In the genomic region with DNA sequence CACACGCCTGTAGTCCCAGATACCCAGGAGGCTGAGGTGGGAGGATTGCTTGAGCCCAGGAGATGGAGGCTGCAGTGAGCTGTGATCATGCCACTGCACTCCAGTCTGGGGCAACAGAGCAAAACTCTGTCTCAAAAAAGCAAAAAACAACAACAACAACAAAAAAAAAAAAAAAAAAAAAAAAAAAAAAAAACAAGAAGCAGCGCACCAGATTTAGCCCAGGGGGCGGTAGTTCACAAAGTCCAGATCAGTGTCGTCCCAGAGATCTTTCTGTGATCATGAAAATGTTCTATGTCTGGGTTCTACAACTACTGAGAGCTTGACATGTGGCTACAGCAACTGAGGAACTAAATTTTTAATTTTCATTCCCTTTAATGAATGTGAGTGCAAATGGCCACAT, we compare ENCODE assay signal across 10 cellular contexts. TPM values are rescaled to one million over a fixed set of nuclear protein-coding genes. Genes with fewer than 3 reads are reported as not detected.
DNase-seq lines count a peak whose midpoint lies in the region; ATAC-seq, FAIRE-seq and TF ChIP-seq lines count a peak whose summit lies in the region.
"Had no signal": no experiment of that assay in that cellular context is flagged by ENCODE, and none has a peak within 500 bp of the region (broad histone marks: within the 10 kb centered on the region; RNA-seq: fewer than 3 reads in every experiment).

No MANE protein-coding gene starts in this region.

- intact Hi-C loops in CD4-positive, alpha-beta T cell (cut with DNase I, micrococcal nuclease), result no loop called here
- intact Hi-C loops in adrenal gland (cut with DNase I) (no loop called here), colonic mucosa (cut with DNase I) (no loop called here)

- H3K4me1 Mint-ChIP-seq in CD4-positive, alpha-beta T cell (ENCODE audit: low read depth), result no peaks in the 10 kb centered on the region
- peaks cover 11% of the 10 kb centered on the region for H3K4me1 Mint-ChIP-seq in astrocyte (ENCODE audit: low read depth, unreplicated experiment)
- H3K4me1 Mint-ChIP-seq: activated CD4-positive, alpha-beta T cell treated with anti-CD3 and anti-CD28 coated beads, Interleukin-2, amount 10 ng/mL, durations not matched to agents 7 days and 5 days had no signal

- H3K27me3 ChIP-seq in CD4-positive, alpha-beta T cell (ENCODE audit: control insufficient read depth, insufficient read depth, low read length), result no peaks in the 10 kb centered on the region
- H3K27me3 ChIP-seq in astrocyte (ENCODE audit: insufficient read depth, low read length), result no peaks in the 10 kb centered on the region
- H3K27me3 ChIP-seq in adrenal gland, result no peaks in the 10 kb centered on the region
- H3K27me3 ChIP-seq in effector memory CD4-positive, alpha-beta T cell (replicated peaks; ENCODE audit: control insufficient read depth, insufficient read depth, low read length, poor library complexity, severe bottlenecking), result no peaks in the 10 kb centered on the region
- H3K27me3 ChIP-seq in colonic mucosa, result no peaks in the 10 kb centered on the region

- no peaks in the 10 kb centered on the region for H3K9me3 Mint-ChIP-seq in CD4-positive, alpha-beta T cell
- H3K9me3 Mint-ChIP-seq in astrocyte (ENCODE audit: unreplicated experiment), result peaks cover 4% of the 10 kb centered on the region

- H3K4me3 ChIP-seq in astrocyte (ENCODE audit: insufficient read depth, low read depth, low read length), result no peak overlapping the region
- no peak overlapping the region for H3K4me3 ChIP-seq in adrenal gland
- no peak overlapping the region for H3K4me3 ChIP-seq in effector memory CD4-positive, alpha-beta T cell (ENCODE audit: insufficient read depth, low read depth, low read length, poor library complexity, severe bottlenecking)
- no peak overlapping the region for H3K4me3 ChIP-seq in colonic mucosa

- no peak for DNase-seq in CD4-positive, alpha-beta T cell
- DNase-seq in HCEC 1CT (peak; percentile 28), astrocyte (ENCODE audit: low read depth) (no peak), left kidney (ENCODE audit: low read depth, low spot score) (peak; percentile 22), adrenal gland (no peak), colonic mucosa (no peak), NCI-H2196 treated with DMSO at 0.1 percent for 48 hours (lab: John Stamatoyannopoulos, UW; ENCODE audit: unreplicated experiment) (no peak)
- no peak for DNase-seq in effector memory CD4-positive, alpha-beta T cell
- DNase-seq: activated CD4-positive, alpha-beta T cell treated with anti-CD3 and anti-CD28 coated beads, Interleukin-2, amount 10 ng/mL, durations not matched to agents 7 days and 5 days; aorta had no signal

- no peak for TF ChIP-seq POLR2A in adrenal gland (IDR thresholded peaks at IDR 0.05)

- TF ChIP-seq CTCF in CD4-positive, alpha-beta T cell (IDR thresholded peaks at IDR 0.05), result peak; percentile 20
- peak; percentile 11 for TF ChIP-seq CTCF in astrocyte (IDR thresholded peaks at IDR 0.05; ENCODE audit: insufficient read depth, low read depth, low read length)
- peak in 1 of 6 experiments; percentile 9 for TF ChIP-seq CTCF in adrenal gland (IDR thresholded peaks at IDR 0.05)
- TF ChIP-seq CTCF in colonic mucosa (IDR thresholded peaks at IDR 0.05), result no peak

- H3K27ac Mint-ChIP-seq in CD4-positive, alpha-beta T cell, result no peak overlapping the region
- H3K27ac Mint-ChIP-seq in astrocyte (ENCODE audit: unreplicated experiment), result no peak overlapping the region
- H3K27ac Mint-ChIP-seq: activated CD4-positive, alpha-beta T cell treated with anti-CD3 and anti-CD28 coated beads, Interleukin-2, amount 10 ng/mL, durations not matched to agents 7 days and 5 days had no signal

- no peaks in the 10 kb centered on the region for H3K27me3 Mint-ChIP-seq in CD4-positive, alpha-beta T cell
- H3K27me3 Mint-ChIP-seq in astrocyte (ENCODE audit: low read depth, unreplicated experiment), result peaks cover 11% of the 10 kb centered on the region
- H3K27me3 Mint-ChIP-seq: activated CD4-positive, alpha-beta T cell treated with anti-CD3 and anti-CD28 coated beads, Interleukin-2, amount 10 ng/mL, durations not matched to agents 7 days and 5 days had no signal

- H4K20me1 ChIP-seq in astrocyte (ENCODE audit: insufficient read depth, low read length), result no peaks in the 10 kb centered on the region

- H3K9ac ChIP-seq in astrocyte (ENCODE audit: low read length) (no peak overlapping the region), colonic mucosa (ENCODE audit: low read depth in 2 of 2, low read length in 2 of 2) (no peak overlapping the region)

- no peaks in the 10 kb centered on the region for H3K79me2 ChIP-seq in astrocyte (ENCODE audit: insufficient read depth, low read length)

- no peaks in the 10 kb centered on the region for H3K36me3 ChIP-seq in astrocyte (ENCODE audit: insufficient read depth, low read length)
- H3K36me3 ChIP-seq in adrenal gland (replicated peaks in 1 of 2), result no peaks in the 10 kb centered on the region
- H3K36me3 ChIP-seq in effector memory CD4-positive, alpha-beta T cell (ENCODE audit: control insufficient read depth, insufficient read depth, low read length), result peaks cover 87% of the 10 kb centered on the region
- H3K36me3 ChIP-seq in colonic mucosa, result no peaks in the 10 kb centered on the region

- no peak overlapping the region for H3K4me3 Mint-ChIP-seq in CD4-positive, alpha-beta T cell
- no peak overlapping the region for H3K4me3 Mint-ChIP-seq in astrocyte (ENCODE audit: unreplicated experiment)
- H3K4me3 Mint-ChIP-seq: activated CD4-positive, alpha-beta T cell treated with anti-CD3 and anti-CD28 coated beads, Interleukin-2, amount 10 ng/mL, durations not matched to agents 7 days and 5 days had no signal

- peaks cover 5% of the 10 kb centered on the region for H3K9me3 ChIP-seq in CD4-positive, alpha-beta T cell (ENCODE audit: control insufficient read depth, low read length)
- H3K9me3 ChIP-seq in astrocyte (ENCODE audit: insufficient read depth, low read depth, low read length) (no peaks in the 10 kb centered on the region), adrenal gland (replicated peaks in 1 of 3) (no peaks in the 10 kb centered on the region), colonic mucosa (no peaks in the 10 kb centered on the region)
- peaks cover 6% of the 10 kb centered on the region for H3K9me3 ChIP-seq in effector memory CD4-positive, alpha-beta T cell (ENCODE audit: control insufficient read depth, low read length)

- peaks cover 97% of the 10 kb centered on the region for H3K36me3 Mint-ChIP-seq in CD4-positive, alpha-beta T cell (ENCODE audit: low read depth)
- peaks cover 47% of the 10 kb centered on the region for H3K36me3 Mint-ChIP-seq in astrocyte (ENCODE audit: low read depth, unreplicated experiment)

- H3K27ac ChIP-seq in CD4-positive, alpha-beta T cell (ENCODE audit: low read depth, low read length), result no peak overlapping the region
- no peak overlapping the region for H3K27ac ChIP-seq in astrocyte (ENCODE audit: low read depth, low read length)
- H3K27ac ChIP-seq in adrenal gland, result no peak overlapping the region
- no peak overlapping the region for H3K27ac ChIP-seq in effector memory CD4-positive, alpha-beta T cell (ENCODE audit: insufficient read depth, low read length, poor library complexity, severe bottlenecking)
- no peak overlapping the region for H3K27ac ChIP-seq in colonic mucosa

- no peak for ATAC-seq in CD4-positive, alpha-beta T cell (ENCODE audit: poor library complexity)

- H3K4me1 ChIP-seq in astrocyte (ENCODE audit: insufficient read depth, low read length) (peaks cover 18% of the 10 kb centered on the region), adrenal gland (replicated peaks in 1 of 2) (peaks cover 0 to 6% of the 10 kb centered on the region in 2 donors), colonic mucosa (no peaks in the 10 kb centered on the region)
- H3K4me1 ChIP-seq in effector memory CD4-positive, alpha-beta T cell (ENCODE audit: control insufficient read depth, insufficient read depth, low read length, poor library complexity, severe bottlenecking), result no peaks in the 10 kb centered on the region

- CTCF ChIA-PET in CD4-positive, alpha-beta T cell (lab: Charles Lee), result no interaction called here

- H2AFZ ChIP-seq in astrocyte (ENCODE audit: low read depth, low read length), result no peak overlapping the region

- 67 to 87% (median 78%) methylated on average over 4 of the region's 4 CpGs for WGBS in adrenal gland, 4 donors

- FAIRE-seq in astrocyte (lab: Jason Lieb, UNC), result no peak

- POLR2A ChIA-PET in CD4-positive, alpha-beta T cell (lab: Charles Lee), result interaction anchor here (2.3 kb wide), 1 partner anchor 28 kb away, joined by 8 read pairs; the partner anchor contains the start of gene OAS2

- H3K4me2 ChIP-seq in astrocyte (ENCODE audit: low read length), result no peak overlapping the region

RNA-seq across cellular contexts. Expression of gene OAS2, which starts 27.4 kb away (rescaled TPM):
- 10 to 100 TPM; 15.0 to 16.2 TPM for total RNA-seq in CD4-positive, alpha-beta T cell
- total RNA-seq in astrocyte (94.2 and 132 TPM in 2 replicates), adrenal gland (10 to 100 TPM in 3 of 8 donors, 1 to 10 TPM in 5; 2.5 to 29.1 (median 8.5) TPM), colonic mucosa (1 to 10 TPM; 3.0 to 3.2 TPM)
- polyA plus RNA-seq in adrenal gland, result 10 to 100 TPM in 1 of 3 donors, 1 to 10 TPM in 2; 3.5 to 30.4 (median 9.5) TPM

RNA-seq across cellular contexts. Expression of gene DTX1, which starts 50.8 kb away (rescaled TPM):
- total RNA-seq in CD4-positive, alpha-beta T cell, result 10 to 100 TPM; 14.0 to 14.2 TPM
- total RNA-seq in astrocyte (4.6 and 5.5 TPM in 2 replicates), adrenal gland (10 to 100 TPM in 3 of 8 donors, 1 to 10 TPM in 5; 4.3 to 20.0 (median 7.7) TPM), colonic mucosa (1 to 10 TPM in 1 of 2 donors, under 1 TPM in 1; 0.82 to 1.3 TPM)
- 1 to 10 TPM; 2.8 to 8.4 (median 4.7) TPM for polyA plus RNA-seq in adrenal gland

Comparison
In these comparisons a context has a peak if more than half of its experiments do, and no peak if none do; other contexts are left out.
1. DNase-seq: peak in HCEC 1CT (single experiment) and left kidney (single experiment); none in CD4-positive, alpha-beta T cell (0 of 10), astrocyte (single experiment), adrenal gland (0 of 7), effector memory CD4-positive, alpha-beta T cell (0 of 3), colonic mucosa (single experiment) and NCI-H2196 treated with DMSO at 0.1 percent for 48 hours (single experiment).